21 cellular contexts compared by ENCODE assay signal in genomic region chr13:44322928-44323327, GRCh38. TPM values are rescaled to one million over a fixed set of nuclear protein-coding genes. Genes with fewer than 3 reads are reported as not detected.
DNase-seq lines count a peak whose midpoint lies in the region; ATAC-seq, FAIRE-seq and TF ChIP-seq lines count a peak whose summit lies in the region.
"Had no signal": no experiment of that assay in that cellular context is flagged by ENCODE, and none has a peak within 500 bp of the region (broad histone marks: within the 10 kb centered on the region; RNA-seq: fewer than 3 reads in every experiment).

No MANE protein-coding gene starts in this region.

- H3K23ac ChIP-seq in H1 (ENCODE audit: insufficient read length): no peak overlapping the region

- 40% methylated on average over 2 of the region's 2 CpGs for WGBS in liver
- 3% methylated on average over 2 of the region's 2 CpGs for WGBS in HepG2 (ENCODE audit: low lambda C conversion rate)
- 90% methylated on average over 2 of the region's 2 CpGs; no CpG with 5 or more reads in 1 of the 2 experiments for WGBS in H1 (ENCODE audit: extremely low coverage in 1 of 2, insufficient coverage in 1 of 2, insufficient read length in 1 of 2, insufficient replicate concordance in 2 of 2, low coverage in 1 of 2, low lambda C conversion rate in 2 of 2, missing lambda C conversion rate in 1 of 2), 2 experiments
- 42% methylated on average over 2 of the region's 2 CpGs for WGBS in right lobe of liver (ENCODE audit: insufficient coverage, low coverage, low lambda C conversion rate, missing lambda C conversion rate)

- H3K9ac ChIP-seq in liver (ENCODE audit: low read depth in 1 of 2, low read length in 2 of 2) (peak overlapping the region in 1 of 2 donors; percentile 42), HepG2 (ENCODE audit: insufficient read depth, low read depth, low read length) (no peak overlapping the region), H1 (replicated peaks in 1 of 4; ENCODE audit: extremely low read depth in 1 of 4, low read depth in 3 of 4, low read length in 3 of 4) (no peak overlapping the region)
- H3K9ac ChIP-seq: SK-N-SH had no signal

- intact Hi-C loops in HepG2 (cut with micrococcal nuclease; ENCODE audit: unreplicated experiment): no loop called here
- intact Hi-C loops in right lobe of liver (cut with DNase I): no loop called here
- intact Hi-C loops in uterus (cut with DNase I; ENCODE audit: low total_unique reads): no loop called here
- intact Hi-C loops in activated CD8-positive, alpha-beta T cell treated with anti-CD3 and anti-CD28 coated beads for 36 hours (cut with micrococcal nuclease): no loop called here

- no peak overlapping the region for H3K14ac ChIP-seq in H1 (ENCODE audit: insufficient read length)

- no peak overlapping the region for H2BK20ac ChIP-seq in H1 (ENCODE audit: low read length)

- H3K4me3 ChIP-seq in liver (ENCODE audit: low read depth in 1 of 3, low read length in 3 of 3) (no peak overlapping the region), HepG2 (replicated peaks in 1 of 3; ENCODE audit: insufficient read depth in 1 of 3, low read depth in 2 of 3, low read length in 3 of 3) (no peak overlapping the region), H1 (ENCODE audit: extremely low read depth in 1 of 4, insufficient read depth in 2 of 4, low read depth in 3 of 4, low read length in 4 of 4) (no peak overlapping the region), right lobe of liver (no peak overlapping the region), uterus (no peak overlapping the region)
- H3K4me3 ChIP-seq: Peyer's patch had no signal

- no peak for ATAC-seq in HepG2
- ATAC-seq in right lobe of liver: peak; percentile 85 to 95 (median 90)
- no peak for ATAC-seq in HG03565 (IDR thresholded peaks at IDR 0.05; ENCODE audit: unreplicated experiment)
- ATAC-seq in activated CD8-positive, alpha-beta T cell treated with anti-CD3 and anti-CD28 coated beads for 36 hours: no peak

- H2BK15ac ChIP-seq in H1 (ENCODE audit: low read length): no peak overlapping the region

- no peaks in the 10 kb centered on the region for H4K20me1 ChIP-seq in HepG2 (ENCODE audit: insufficient read depth, low read length)
- no peaks in the 10 kb centered on the region for H4K20me1 ChIP-seq in H1 (replicated peaks in 1 of 2; ENCODE audit: control insufficient read depth in 1 of 2, insufficient read depth in 2 of 2, low read length in 2 of 2)

- H3K27me3 ChIP-seq in liver (ENCODE audit: control insufficient read depth in 4 of 4, insufficient read depth in 4 of 4, low read length in 3 of 4) (no peaks in the 10 kb centered on the region), HepG2 (ENCODE audit: control insufficient read depth in 1 of 2, insufficient read depth in 2 of 2, low read length in 2 of 2) (no peaks in the 10 kb centered on the region), H1 (replicated peaks in 1 of 4; ENCODE audit: control insufficient read depth in 3 of 4, extremely low read depth in 1 of 4, insufficient read depth in 3 of 4, low read length in 3 of 4) (no peaks in the 10 kb centered on the region), right lobe of liver (no peaks in the 10 kb centered on the region), uterus (no peaks in the 10 kb centered on the region)
- H3K27me3 ChIP-seq: Peyer's patch had no signal

- no peak for TF ChIP-seq CTCF in liver (IDR thresholded peaks at IDR 0.05; ENCODE audit: low read depth, low read length, missing input control)
- no peak for TF ChIP-seq CTCF in HepG2 (CRISPR knock-in tag; IDR thresholded peaks at IDR 0.05)
- TF ChIP-seq CTCF in H1 (IDR thresholded peaks at IDR 0.05; ENCODE audit: control extremely low read depth in 1 of 3, insufficient read depth in 1 of 3, low read depth in 1 of 3, low read length in 3 of 3): no peak
- no peak for TF ChIP-seq CTCF in right lobe of liver (IDR thresholded peaks at IDR 0.05)
- no peak for TF ChIP-seq CTCF in uterus (IDR thresholded peaks at IDR 0.05)
- TF ChIP-seq CTCF in activated CD8-positive, alpha-beta T cell treated with anti-CD3 and anti-CD28 coated beads for 36 hours (IDR thresholded peaks at IDR 0.05): no peak

- H3K36me3 ChIP-seq in liver (ENCODE audit: control insufficient read depth in 4 of 4, insufficient read depth in 3 of 4, low read depth in 1 of 4, low read length in 3 of 4): no peaks in the 10 kb centered on the region
- no peaks in the 10 kb centered on the region for H3K36me3 ChIP-seq in HepG2 (replicated peaks in 1 of 2; ENCODE audit: control insufficient read depth in 1 of 2, insufficient read depth in 2 of 2, low read length in 2 of 2)
- H3K36me3 ChIP-seq in H1 (ENCODE audit: control insufficient read depth in 2 of 4, insufficient read depth in 4 of 4, low read length in 3 of 4): no peaks in the 10 kb centered on the region
- H3K36me3 ChIP-seq in right lobe of liver: no peaks in the 10 kb centered on the region
- no peaks in the 10 kb centered on the region for H3K36me3 ChIP-seq in uterus
- H3K36me3 ChIP-seq: Peyer's patch had no signal

- CTCF ChIA-PET in HepG2 (lab: Yijun Ruan, JAX; ENCODE audit: low intra/inter-chr PET ratio, low total read pairs) (no interaction called here), H1 (lab: Charles Lee; ENCODE audit: partially characterized antibody) (no interaction called here)
- CTCF ChIA-PET in activated CD8-positive, alpha-beta T cell treated with anti-CD3 and anti-CD28 coated beads for 36 hours (lab: Charles Lee): no interaction called here

- H4K91ac ChIP-seq in H1 (replicated peaks; ENCODE audit: insufficient read length, low read length): no peak overlapping the region

- H3K18ac ChIP-seq in H1 (ENCODE audit: extremely low read depth, low read length): no peak overlapping the region

- no peaks in the 10 kb centered on the region for H3K79me1 ChIP-seq in H1 (ENCODE audit: low read depth, low read length)

- BruUV-seq in HepG2 (replicated peaks; lab: Mats Ljungman, UMichigan): no TSS peak

- no peak overlapping the region for H2AK5ac ChIP-seq in H1 (ENCODE audit: low read depth, low read length)

- peaks cover 1% of the 10 kb centered on the region for H3K27me3 Mint-ChIP-seq in activated CD8-positive, alpha-beta T cell treated with anti-CD3 and anti-CD28 coated beads for 36 hours

- POLR2A ChIA-PET in HepG2 (lab: Yijun Ruan, JAX) (no interaction called here), H1 (lab: Charles Lee; ENCODE audit: partially characterized antibody) (interaction anchor here (1.4 kb wide), 1 partner anchor 13 kb away, joined by 3 read pairs; no protein-coding TSS in a partner anchor)
- POLR2A ChIA-PET in activated CD8-positive, alpha-beta T cell treated with anti-CD3 and anti-CD28 coated beads for 36 hours (lab: Charles Lee): no interaction called here

- H2BK12ac ChIP-seq in H1 (ENCODE audit: low read depth, low read length): no peak overlapping the region

- H4K5ac ChIP-seq in H1 (ENCODE audit: insufficient read length, low read depth, low read length): no peak overlapping the region

- H3K4me2 ChIP-seq in HepG2 (ENCODE audit: low read depth, low read length) (no peak overlapping the region), H1 (ENCODE audit: insufficient read depth in 1 of 2, low read depth in 2 of 2, low read length in 2 of 2) (no peak overlapping the region)
- H3K4me2 ChIP-seq: SK-N-SH had no signal

- FAIRE-seq in HepG2 (lab: Jason Lieb, UNC) (no peak), H1 (lab: Jason Lieb, UNC) (no peak)
- FAIRE-seq: A204.1, GM19239, HTR-8/SVneo had no signal

- H4K8ac ChIP-seq in H1 (ENCODE audit: extremely low read depth, insufficient read depth, low read length): no peak overlapping the region

- H2BK120ac ChIP-seq in H1 (replicated peaks; ENCODE audit: low read depth, low read length): no peak overlapping the region

- TF ChIP-seq RAD21 in liver (IDR thresholded peaks at IDR 0.05) (peak; percentile 47 to 51), HepG2 (CRISPR knock-in tag; IDR thresholded peaks at IDR 0.05) (no peak), H1 (IDR thresholded peaks at IDR 0.05 in 1 of 2, conservative IDR thresholded peaks at IDR 0.05 in 1 of 2; ENCODE audit: low read depth in 2 of 2, low read length in 2 of 2) (no peak)

- peaks cover 0 to 14% (median 4%) of the 10 kb centered on the region in 4 donors for H3K4me1 ChIP-seq in liver (ENCODE audit: control insufficient read depth in 4 of 4, insufficient read depth in 4 of 4, low read length in 3 of 4)
- H3K4me1 ChIP-seq in HepG2 (ENCODE audit: insufficient read depth, low read length): no peaks in the 10 kb centered on the region
- H3K4me1 ChIP-seq in H1 (replicated peaks in 1 of 4; ENCODE audit: control insufficient read depth in 3 of 4, insufficient read depth in 4 of 4, low read length in 3 of 4): no peaks in the 10 kb centered on the region
- peaks cover 0 to 6% (median 0%) of the 10 kb centered on the region in 4 donors for H3K4me1 ChIP-seq in right lobe of liver
- no peaks in the 10 kb centered on the region for H3K4me1 ChIP-seq in uterus
- H3K4me1 ChIP-seq: Peyer's patch had no signal

- H3K23me2 ChIP-seq in H1 (ENCODE audit: low read depth, low read length): no peaks in the 10 kb centered on the region

- H3K4me1 Mint-ChIP-seq in activated CD8-positive, alpha-beta T cell treated with anti-CD3 and anti-CD28 coated beads for 36 hours (ENCODE audit: low read depth): no peaks in the 10 kb centered on the region

- H3K4me3 Mint-ChIP-seq in activated CD8-positive, alpha-beta T cell treated with anti-CD3 and anti-CD28 coated beads for 36 hours: no peak overlapping the region

- no peaks in the 10 kb centered on the region for H3K9me3 ChIP-seq in liver (ENCODE audit: control insufficient read depth in 4 of 4, low read length in 3 of 4)
- no peaks in the 10 kb centered on the region for H3K9me3 ChIP-seq in HepG2 (ENCODE audit: low read length)
- peaks cover 0 to 3% of the 10 kb centered on the region in 2 experiments; a peak in 1 of 4 replicates for H3K9me3 ChIP-seq in H1 (ENCODE audit: insufficient read depth in 2 of 2, low read depth in 1 of 2, low read length in 1 of 2)
- H3K9me3 ChIP-seq in right lobe of liver: no peaks in the 10 kb centered on the region
- no peaks in the 10 kb centered on the region for H3K9me3 ChIP-seq in uterus
- H3K9me3 ChIP-seq: Peyer's patch had no signal

- no peaks in the 10 kb centered on the region for H3K9me3 Mint-ChIP-seq in activated CD8-positive, alpha-beta T cell treated with anti-CD3 and anti-CD28 coated beads for 36 hours

- H2AFZ ChIP-seq in HepG2 (ENCODE audit: low read length) (no peak overlapping the region), H1 (ENCODE audit: low read length) (peak overlapping the region; percentile 48)

- H2BK5ac ChIP-seq in H1 (ENCODE audit: low read depth, low read length): no peak overlapping the region

- TF ChIP-seq POLR2A in HepG2 (IDR thresholded peaks at IDR 0.05; ENCODE audit: insufficient read depth in 1 of 2, low read depth in 2 of 2, low read length in 2 of 2) (no peak), H1 (IDR thresholded peaks at IDR 0.05; ENCODE audit: control extremely low read depth in 1 of 2, low read depth in 2 of 2, low read length in 2 of 2) (no peak), right lobe of liver (IDR thresholded peaks at IDR 0.05) (no peak), uterus (IDR thresholded peaks at IDR 0.05) (no peak)

- no peak overlapping the region for H3K27ac Mint-ChIP-seq in activated CD8-positive, alpha-beta T cell treated with anti-CD3 and anti-CD28 coated beads for 36 hours

- H3K79me2 ChIP-seq in HepG2 (ENCODE audit: insufficient read depth, low read length) (no peaks in the 10 kb centered on the region), H1 (ENCODE audit: control insufficient read depth in 1 of 2, insufficient read depth in 2 of 2, low read length in 2 of 2) (no peaks in the 10 kb centered on the region)

- H3K36me3 Mint-ChIP-seq in activated CD8-positive, alpha-beta T cell treated with anti-CD3 and anti-CD28 coated beads for 36 hours (ENCODE audit: low read depth): no peaks in the 10 kb centered on the region

- H3K56ac ChIP-seq in H1 (replicated peaks; ENCODE audit: insufficient read length, low read depth, low read length): no peak overlapping the region

- in situ Hi-C loops in HepG2 (cut with HindIII; ENCODE audit: extremely low pct_ligation_motif_present, low pct_unique_long_range_greater_than_20kb): no loop called here

- DNase-seq in HepG2 (ENCODE audit: low spot score): no peak
- no peak for DNase-seq in H1 (ENCODE audit: low read depth in 1 of 2, low spot score in 2 of 2)
- DNase-seq in right lobe of liver: peak in 1 of 3 donors; percentile 17
- DNase-seq in uterus: no peak
- no peak for DNase-seq in NK-92 (lab: John Stamatoyannopoulos, UW; ENCODE audit: unreplicated experiment)
- no peak for DNase-seq in activated CD8-positive, alpha-beta T cell treated with anti-CD3 and anti-CD28 coated beads for 36 hours
- DNase-seq: C1 segment of cervical spinal cord, H7, MV-4-11, NCI-H1417, NCI-H1930, NCI-H2171 treated with DMSO at 0.1 percent for 48 hours, NCI-H748 treated with DMSO at 0.1 percent for 48 hours, Peyer's patch, SHP77, SK-N-SH had no signal

- peak overlapping the region; percentile 79 to 91 for H3K27ac ChIP-seq in liver (ENCODE audit: low read depth in 1 of 2, low read length in 2 of 2)
- H3K27ac ChIP-seq in HepG2 (ENCODE audit: extremely low read length, insufficient read depth, low read length): no peak overlapping the region
- no peak overlapping the region for H3K27ac ChIP-seq in H1 (ENCODE audit: low read depth, low read length)
- H3K27ac ChIP-seq in right lobe of liver: peak overlapping the region in 2 of 3 donors; percentile 18 to 44
- no peak overlapping the region for H3K27ac ChIP-seq in uterus
- H3K27ac ChIP-seq: Peyer's patch had no signal

- no peak for TF ChIP-seq EP300 in HepG2 (IDR thresholded peaks at IDR 0.05; ENCODE audit: low read depth in 2 of 2, low read length in 2 of 2)
- TF ChIP-seq EP300 in HepG2 (CRISPR knock-in tag; IDR thresholded peaks at IDR 0.05; ENCODE audit: borderline replicate concordance): no peak
- TF ChIP-seq EP300 in H1 (IDR thresholded peaks at IDR 0.05; ENCODE audit: borderline replicate concordance in 1 of 2, low read depth in 2 of 2, low read length in 2 of 2): no peak

- no peak overlapping the region for H3K4ac ChIP-seq in H1 (replicated peaks; ENCODE audit: insufficient read length, low read depth, low read length)

RNA-seq across cellular contexts. Expression of gene SERP2, which starts 50.7 kb away (rescaled TPM):
- total RNA-seq in liver (1 to 10 TPM; 2.0 to 2.8 TPM), HepG2 (2016; rRNA removed; fragmentation: Illumina TruSeq; extraction: Trizol) (not detected in 2 replicates), right lobe of liver (1 to 10 TPM; 2.1 to 9.0 (median 2.8) TPM), uterus (10 to 100 TPM in 1 of 4 donors, 1 to 10 TPM in 2, under 1 TPM in 1; 0.77 to 12.6 (median 5.9) TPM)
- polyA plus RNA-seq in liver (1 to 10 TPM; 4.3 to 4.6 TPM), HepG2 (2011; rRNA removed) (not detected in 2 replicates), H1 (2011; rRNA removed) (2.1 and 2.3 TPM in 2 replicates)
- total RNA-seq in HepG2 (2016; cell fraction: cytosol; rRNA removed; fragmentation: Illumina TruSeq; extraction: Trizol; ENCODE audit: low read depth): not detected in 2 replicates
- not detected in 2 replicates for total RNA-seq in HepG2 (2016; cell fraction: insoluble cytoplasmic fraction; rRNA removed; fragmentation: Illumina TruSeq; extraction: Trizol)
- not detected in 2 replicates for total RNA-seq in HepG2 (2016; cell fraction: membrane; rRNA removed; fragmentation: Illumina TruSeq; extraction: Trizol)
- total RNA-seq in HepG2 (2016; cell fraction: nucleus; rRNA removed; fragmentation: Illumina TruSeq; extraction: Trizol): not detected in 2 replicates
- polyA plus RNA-seq in HepG2 (2011; cell fraction: cytosol; rRNA removed): not detected in 2 replicates
- polyA plus RNA-seq in HepG2 (2011; cell fraction: nucleus; rRNA removed): not detected in 2 replicates
- polyA plus RNA-seq in HepG2 (2012): not detected in 2 replicates
- not detected in 2 replicates for polyA plus RNA-seq in HepG2 (2016; cell fraction: cytosol; fragmentation: Illumina TruSeq; extraction: Trizol; ENCODE audit: low read depth)
- not detected in 2 replicates for polyA plus RNA-seq in HepG2 (2016; cell fraction: insoluble cytoplasmic fraction; fragmentation: Illumina TruSeq; extraction: Trizol; ENCODE audit: low read depth)
- polyA plus RNA-seq in HepG2 (2016; cell fraction: membrane; fragmentation: Illumina TruSeq; extraction: Trizol; ENCODE audit: low read depth): not detected in 2 replicates
- not detected in 2 replicates for polyA plus RNA-seq in HepG2 (2016; cell fraction: nucleus; fragmentation: Illumina TruSeq; extraction: Trizol; ENCODE audit: insufficient read depth, low read depth)
- polyA minus RNA-seq in HepG2 (2011; rRNA and poly(A)+ RNA removed; ENCODE audit: low replicate concordance): not detected in 2 replicates
- not detected in 2 replicates for polyA minus RNA-seq in HepG2 (2011; cell fraction: cytosol; rRNA and poly(A)+ RNA removed)
- polyA minus RNA-seq in HepG2 (2011; cell fraction: nucleus; rRNA and poly(A)+ RNA removed): not detected in 2 replicates
- total RNA-seq in H1 (2021; fragmentation: NEBNext Ultra II Directional; extraction: Animal tissue kit (Norgen Biotek cat#: 25700)): 1.7 and 2.0 TPM in 2 replicates
- polyA plus RNA-seq in H1 (2011; cell fraction: cytosol; rRNA removed): 2.4 TPM
- polyA plus RNA-seq in H1 (2011; cell fraction: nucleus; rRNA removed): 2.1 TPM
- 1.5 to 3.2 TPM (median 2.6 TPM) in 4 replicates for polyA plus RNA-seq in H1 (2012, experiment 1 of 2)
- 3.5 TPM for polyA plus RNA-seq in H1 (2012, experiment 2 of 2)
- polyA plus RNA-seq in H1 (2013, experiment 1 of 2): 1.3 TPM
- 2.0 TPM for polyA plus RNA-seq in H1 (2013, experiment 2 of 2)
- polyA minus RNA-seq in H1 (2011; rRNA and poly(A)+ RNA removed): 0.54 and 2.7 TPM in 2 replicates
- polyA minus RNA-seq in H1 (2011; cell fraction: cytosol; rRNA and poly(A)+ RNA removed): 2.6 TPM
- 1.5 TPM for polyA minus RNA-seq in H1 (2011; cell fraction: nucleus; rRNA and poly(A)+ RNA removed)
- total RNA-seq in activated CD8-positive, alpha-beta T cell treated with anti-CD3 and anti-CD28 coated beads for 36 hours: 1 to 10 TPM in 1 of 2 experiments, under 1 TPM in 1; 0.63 to 1.1 TPM

Comparison
In these comparisons a context has a peak if more than half of its experiments do, and no peak if none do; other contexts are left out.
1. H3K27ac ChIP-seq: peak in liver (2 of 2) and right lobe of liver (2 of 3); none in HepG2 (single experiment), H1 (single experiment) and uterus (0 of 2).
2. ATAC-seq: peak in right lobe of liver (4 of 4); none in HepG2 (single experiment), HG03565 (single experiment) and activated CD8-positive, alpha-beta T cell treated with anti-CD3 and anti-CD28 coated beads for 36 hours (single experiment).